Comparison of ENCODE assay signal across 8 cellular contexts in the genomic region with DNA sequence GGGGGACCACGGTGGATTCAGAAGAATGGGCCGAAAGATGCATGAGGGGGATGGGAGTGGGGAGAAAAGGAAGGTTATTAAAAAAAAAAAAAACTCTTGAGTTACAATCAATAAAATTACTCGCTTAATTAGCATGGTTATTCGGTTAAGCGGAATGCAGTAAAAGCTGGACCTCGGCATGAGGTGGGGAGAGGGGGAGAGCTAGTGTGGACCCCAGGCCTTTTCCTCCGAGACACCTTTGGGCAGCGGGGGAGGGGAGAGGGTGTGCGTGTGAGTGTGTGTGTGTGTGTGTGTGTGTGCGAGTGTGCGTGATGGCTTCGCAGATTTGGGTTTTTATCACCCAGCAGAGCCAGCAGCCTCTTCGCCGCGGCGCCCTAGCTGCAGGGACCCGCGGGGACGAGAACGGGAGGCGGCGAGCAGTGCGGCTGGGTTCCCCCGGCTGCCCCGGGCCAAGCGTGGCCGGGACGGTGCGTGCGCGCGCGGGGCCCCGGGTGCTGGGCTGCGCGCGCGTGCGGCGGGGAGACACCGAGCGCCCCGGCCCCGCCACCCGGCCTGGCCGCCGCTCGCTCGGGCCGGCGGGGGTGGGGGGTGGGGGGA. TPM values are rescaled to one million over a fixed set of nuclear protein-coding genes. Genes with fewer than 3 reads are reported as not detected.
DNase-seq lines count a peak whose midpoint lies in the region; ATAC-seq and TF ChIP-seq lines count a peak whose summit lies in the region.

No MANE protein-coding gene starts in this region.

- no peak for ATAC-seq in RWPE2 (ENCODE audit: low read depth)
- ATAC-seq in psoas muscle: no peak
- ATAC-seq in GM21717 (IDR thresholded peaks at IDR 0.05; ENCODE audit: unreplicated experiment): no peak

- H3K9me3 ChIP-seq in RWPE2 (ENCODE audit: severe bottlenecking) (no peaks in the 10 kb centered on the region), esophagus squamous epithelium (no peaks in the 10 kb centered on the region), psoas muscle (no peaks in the 10 kb centered on the region)

- H3K36me3 ChIP-seq in RWPE2 (ENCODE audit: low read depth) (peaks cover 8% of the 10 kb centered on the region; the same call in 1 of the 2 replicates), esophagus squamous epithelium (no peaks in the 10 kb centered on the region), psoas muscle (ENCODE audit: insufficient read depth in 1 of 2, low read depth in 1 of 2) (no peaks in the 10 kb centered on the region)

- intact Hi-C loops in esophagus squamous epithelium (cut with DNase I) (loop anchor here (5.0 kb wide), 1 partner anchor 113 kb away; a partner anchor contains a TSS), psoas muscle (cut with DNase I) (loop anchor here (2.0 to 5.0 kb wide), 2 partner anchors 97 to 112 kb away; no protein-coding TSS in a partner anchor)

- peak; percentile 35 for DNase-seq in EL
- no peak for DNase-seq in RWPE2 (ENCODE audit: low spot score)
- no peak for DNase-seq in esophagus squamous epithelium (lab: John Stamatoyannopoulos, UW)
- DNase-seq in psoas muscle: peak in 1 of 2 donors; percentile 66
- DNase-seq in NCI-H2081 treated with DMSO at 0.1 percent for 48 hours (lab: John Stamatoyannopoulos, UW): no peak
- DNase-seq in putamen (ENCODE audit: low spot score): no peak
- no peak for DNase-seq in GM10266 (ENCODE audit: extremely low spot score)

- WGBS in esophagus squamous epithelium, 2 donors: 1 to 3% methylated on average over 12 to 14 of the region's 51 CpGs
- 1 to 3% (median 1%) methylated on average over 9 to 51 of the region's 51 CpGs for WGBS in psoas muscle, 3 donors

- peaks cover 9% of the 10 kb centered on the region for H3K4me1 ChIP-seq in RWPE2 (ENCODE audit: insufficient read depth, poor library complexity, severe bottlenecking)
- H3K4me1 ChIP-seq in esophagus squamous epithelium: peaks cover 33 to 86% (median 34%) of the 10 kb centered on the region in 3 donors
- peaks cover 42% of the 10 kb centered on the region for H3K4me1 ChIP-seq in psoas muscle

- H3K27ac ChIP-seq in RWPE2 (ENCODE audit: poor library complexity, severe bottlenecking) (peak overlapping the region; percentile 75), esophagus squamous epithelium (peak overlapping the region; percentile 94 to 98 (median 96)), psoas muscle (peak overlapping the region; percentile 99)

- H3K4me3 ChIP-seq in RWPE2 (ENCODE audit: severe bottlenecking): peak overlapping the region; percentile 82
- peak overlapping the region; percentile 62 to 94 (median 76) for H3K4me3 ChIP-seq in esophagus squamous epithelium
- H3K4me3 ChIP-seq in psoas muscle: peak overlapping the region; percentile 76

- no peak for TF ChIP-seq POLR2A in esophagus squamous epithelium (IDR thresholded peaks at IDR 0.05)

- no peak for TF ChIP-seq CTCF in RWPE2 (IDR thresholded peaks at IDR 0.05; ENCODE audit: poor library complexity, severe bottlenecking)
- no peak for TF ChIP-seq CTCF in esophagus squamous epithelium (IDR thresholded peaks at IDR 0.05)
- TF ChIP-seq CTCF in psoas muscle (IDR thresholded peaks at IDR 0.05): no peak
- no peak for TF ChIP-seq CTCF in GM10266 (IDR thresholded peaks at IDR 0.05; ENCODE audit: control insufficient read depth, insufficient read depth, low read depth, missing control alignments)

- H3K27me3 ChIP-seq in RWPE2 (ENCODE audit: insufficient read depth, poor library complexity, severe bottlenecking): no peaks in the 10 kb centered on the region
- H3K27me3 ChIP-seq in esophagus squamous epithelium: peaks cover 0 to 25% (median 0%) of the 10 kb centered on the region in 4 donors
- no peaks in the 10 kb centered on the region for H3K27me3 ChIP-seq in psoas muscle (ENCODE audit: insufficient read depth in 3 of 3, low read length in 2 of 3)

RNA-seq across cellular contexts. Expression of a gene that starts 3.7 kb away (rescaled TPM):
- total RNA-seq in esophagus squamous epithelium: 10 to 100 TPM in 1 of 4 donors, 1 to 10 TPM in 3; 3.8 to 10.6 (median 5.4) TPM
- 10 to 100 TPM in 1 of 4 donors, 1 to 10 TPM in 3; 6.0 to 10.7 (median 7.7) TPM for total RNA-seq in psoas muscle
- polyA plus RNA-seq in psoas muscle: 1 to 10 TPM; 2.8 to 6.6 (median 4.1) TPM
